ENCODE assay signal across 10 cellular contexts in genomic region chr11:67347964-67348749, GRCh38. TPM values are rescaled to one million over a fixed set of nuclear protein-coding genes. Genes with fewer than 3 reads are reported as not detected.
DNase-seq lines count a peak whose midpoint lies in the region; TF ChIP-seq lines count a peak whose summit lies in the region.
"Had no signal": no experiment of that assay in that cellular context is flagged by ENCODE, and none has a peak within 500 bp of the region (broad histone marks: within the 10 kb centered on the region; RNA-seq: fewer than 3 reads in every experiment).

No MANE protein-coding gene starts in this region.

- H3K4me1 Mint-ChIP-seq in endodermal cell: peaks cover 13% of the 10 kb centered on the region

- DNase-seq in Ammon's horn (ENCODE audit: low spot score) (peak; percentile 33), Karpas-422 (peak; percentile 55), colonic mucosa (no peak), mucosa of gallbladder (ENCODE audit: low spot score) (no peak), endodermal cell (no peak), NCI-H748 treated with DMSO at 0.1 percent for 48 hours (lab: John Stamatoyannopoulos, UW) (no peak)
- DNase-seq: activated CD4-positive, alpha-beta T cell treated with anti-CD3 and anti-CD28 coated beads, Interleukin-2, amount 50 U/mL, for 48 hours; C1 segment of cervical spinal cord; SHP77 had no signal

- H3K9me2 ChIP-seq in Karpas-422 (replicated peaks; ENCODE audit: insufficient read depth, low read length): no peaks in the 10 kb centered on the region

- peak overlapping the region; percentile 99 for H3K27ac ChIP-seq in Karpas-422 (ENCODE audit: low read length)
- peak overlapping the region; percentile 65 for H3K27ac ChIP-seq in colonic mucosa
- H3K27ac ChIP-seq in endodermal cell (ENCODE audit: low read depth, low read length): no peak overlapping the region
- H3K27ac ChIP-seq: thoracic aorta had no signal

- no peaks in the 10 kb centered on the region for H3K79me2 ChIP-seq in Karpas-422 (ENCODE audit: low read length)

- peaks cover 9% of the 10 kb centered on the region; the same call in 1 of the 2 replicates for H3K36me3 ChIP-seq in Karpas-422 (ENCODE audit: insufficient read depth, low read length)
- no peaks in the 10 kb centered on the region for H3K36me3 ChIP-seq in colonic mucosa
- H3K36me3 ChIP-seq in endodermal cell (ENCODE audit: control insufficient read depth, insufficient read depth, low read length): no peaks in the 10 kb centered on the region
- H3K36me3 ChIP-seq: thoracic aorta had no signal

- WGBS in endodermal cell (ENCODE audit: insufficient coverage in 1 of 2, insufficient read length in 1 of 2), 2 experiments: 86 to 89% methylated on average over 11 of the region's 11 CpGs

- intact Hi-C loops in colonic mucosa (cut with DNase I): loop anchor here (5.0 kb wide), 2 partner anchors 34 to 159 kb away; partner anchors contain the start of genes CDK2AP2 and PITPNM1

- no peak overlapping the region for H3K27ac Mint-ChIP-seq in endodermal cell

- peaks cover 8% of the 10 kb centered on the region; the same call in 1 of the 2 replicates for H4K20me1 ChIP-seq in Karpas-422 (ENCODE audit: insufficient read depth, low read depth, low read length)

- no peaks in the 10 kb centered on the region for H3K36me3 Mint-ChIP-seq in endodermal cell (ENCODE audit: low read depth)

- no peak overlapping the region for H3K4me2 ChIP-seq in Karpas-422 (ENCODE audit: low read depth, low read length, poor library complexity, severe bottlenecking)

- H3K9ac ChIP-seq in Karpas-422 (ENCODE audit: low read length) (no peak overlapping the region), colonic mucosa (ENCODE audit: low read depth in 2 of 2, low read length in 2 of 2) (peak overlapping the region; percentile 4 to 20), endodermal cell (ENCODE audit: extremely low read depth, low read length, poor library complexity, severe bottlenecking) (no peak overlapping the region)

- no peaks in the 10 kb centered on the region for H3K9me3 Mint-ChIP-seq in endodermal cell

- no peak overlapping the region for H3K4me3 ChIP-seq in Karpas-422 (ENCODE audit: low read length)
- no peak overlapping the region for H3K4me3 ChIP-seq in colonic mucosa
- no peak overlapping the region for H3K4me3 ChIP-seq in endodermal cell (ENCODE audit: low read length)
- H3K4me3 ChIP-seq: thoracic aorta had no signal

- H3K9me3 ChIP-seq in Karpas-422 (ENCODE audit: low read length) (no peaks in the 10 kb centered on the region), colonic mucosa (no peaks in the 10 kb centered on the region), endodermal cell (ENCODE audit: control insufficient read depth, low read length) (no peaks in the 10 kb centered on the region)
- H3K9me3 ChIP-seq: thoracic aorta had no signal

- no peaks in the 10 kb centered on the region for H3K27me3 Mint-ChIP-seq in endodermal cell (ENCODE audit: insufficient read depth)

- H3K4me1 ChIP-seq in Karpas-422 (ENCODE audit: low read length) (peaks cover 47% of the 10 kb centered on the region), colonic mucosa (peaks cover 13% of the 10 kb centered on the region), endodermal cell (ENCODE audit: control insufficient read depth, insufficient read depth, low read length) (peaks cover 6% of the 10 kb centered on the region)

- TF ChIP-seq CTCF in colonic mucosa (IDR thresholded peaks at IDR 0.05): no peak
- TF ChIP-seq CTCF in endodermal cell (conservative IDR thresholded peaks at IDR 0.05): no peak

- no peak overlapping the region for H3K4me3 Mint-ChIP-seq in endodermal cell

- H2AFZ ChIP-seq in Karpas-422 (ENCODE audit: low read length): no peak overlapping the region

- H3K27me3 ChIP-seq in Karpas-422 (ENCODE audit: low read length): no peaks in the 10 kb centered on the region
- no peaks in the 10 kb centered on the region for H3K27me3 ChIP-seq in colonic mucosa
- H3K27me3 ChIP-seq in endodermal cell (ENCODE audit: control insufficient read depth, insufficient read depth, low read length, poor library complexity, severe bottlenecking): no peaks in the 10 kb centered on the region

RNA-seq across cellular contexts. Expression of gene POLD4, which starts 5.2 kb away (rescaled TPM):
- 362 and 684 TPM in 2 replicates for total RNA-seq in Karpas-422 (2014; rRNA removed; shearing (Covaris generic); ENCODE audit: low replicate concordance)
- total RNA-seq in colonic mucosa: 100 to 1,000 TPM; 186 to 203 TPM
- 87.5 TPM for total RNA-seq in mucosa of gallbladder
- 10 to 100 TPM; 40.7 to 47.6 TPM for total RNA-seq in endodermal cell
- polyA plus RNA-seq in endodermal cell (2013, experiment 1 of 2): 24.3 TPM
- 30.1 TPM for polyA plus RNA-seq in endodermal cell (2013, experiment 2 of 2)

RNA-seq across cellular contexts. Expression of gene CLCF1, which starts 25.2 kb away (rescaled TPM):
- total RNA-seq in Karpas-422 (2014; rRNA removed; shearing (Covaris generic); ENCODE audit: low replicate concordance): 6.4 and 13.9 TPM in 2 replicates
- total RNA-seq in colonic mucosa: 1 to 10 TPM; 1.7 to 4.0 TPM
- total RNA-seq in mucosa of gallbladder: 4.0 TPM
- total RNA-seq in endodermal cell: 1 to 10 TPM; 3.6 to 4.8 TPM
- 2.4 TPM for polyA plus RNA-seq in endodermal cell (2013, experiment 1 of 2)
- polyA plus RNA-seq in endodermal cell (2013, experiment 2 of 2): 2.6 TPM

RNA-seq across cellular contexts. Expression of gene RAD9A, which starts 43.6 kb away (rescaled TPM):
- 14.8 and 19.2 TPM in 2 replicates for total RNA-seq in Karpas-422 (2014; rRNA removed; shearing (Covaris generic); ENCODE audit: low replicate concordance)
- 10 to 100 TPM; 21.8 to 35.1 TPM for total RNA-seq in colonic mucosa
- total RNA-seq in mucosa of gallbladder: 45.0 TPM
- total RNA-seq in endodermal cell: 10 to 100 TPM; 28.3 to 41.4 TPM
- 31.1 TPM for polyA plus RNA-seq in endodermal cell (2013, experiment 1 of 2)
- 31.1 TPM for polyA plus RNA-seq in endodermal cell (2013, experiment 2 of 2)

RNA-seq across cellular contexts. Expression of gene SSH3, which starts 44.8 kb away (rescaled TPM):
- total RNA-seq in Karpas-422 (2014; rRNA removed; shearing (Covaris generic); ENCODE audit: low replicate concordance): 0.61 and 0.82 TPM in 2 replicates
- 10 to 100 TPM; 69.7 to 81.7 TPM for total RNA-seq in colonic mucosa
- total RNA-seq in mucosa of gallbladder: 107 TPM
- 10 to 100 TPM; 39.1 to 44.4 TPM for total RNA-seq in endodermal cell
- 22.0 TPM for polyA plus RNA-seq in endodermal cell (2013, experiment 1 of 2)
- polyA plus RNA-seq in endodermal cell (2013, experiment 2 of 2): 16.0 TPM

RNA-seq across cellular contexts. Expression of gene PPP1CA, which starts 53.5 kb away (rescaled TPM):
- 218 and 332 TPM in 2 replicates for total RNA-seq in Karpas-422 (2014; rRNA removed; shearing (Covaris generic); ENCODE audit: low replicate concordance)
- total RNA-seq in colonic mucosa: 100 to 1,000 TPM; 242 to 280 TPM
- total RNA-seq in mucosa of gallbladder: 140 TPM
- total RNA-seq in endodermal cell: 100 to 1,000 TPM; 182 to 212 TPM
- 151 TPM for polyA plus RNA-seq in endodermal cell (2013, experiment 1 of 2)
- polyA plus RNA-seq in endodermal cell (2013, experiment 2 of 2): 148 TPM

Comparison
In these comparisons a context has a peak if more than half of its experiments do, and no peak if none do; other contexts are left out.
1. DNase-seq: peak in Ammon's horn (single experiment) and Karpas-422 (single experiment); none in colonic mucosa (single experiment), mucosa of gallbladder (single experiment), endodermal cell (single experiment) and NCI-H748 treated with DMSO at 0.1 percent for 48 hours (single experiment).
2. H3K9ac ChIP-seq: peak in colonic mucosa (2 of 2); none in Karpas-422 (single experiment) and endodermal cell (single experiment).